In the genomic region with DNA sequence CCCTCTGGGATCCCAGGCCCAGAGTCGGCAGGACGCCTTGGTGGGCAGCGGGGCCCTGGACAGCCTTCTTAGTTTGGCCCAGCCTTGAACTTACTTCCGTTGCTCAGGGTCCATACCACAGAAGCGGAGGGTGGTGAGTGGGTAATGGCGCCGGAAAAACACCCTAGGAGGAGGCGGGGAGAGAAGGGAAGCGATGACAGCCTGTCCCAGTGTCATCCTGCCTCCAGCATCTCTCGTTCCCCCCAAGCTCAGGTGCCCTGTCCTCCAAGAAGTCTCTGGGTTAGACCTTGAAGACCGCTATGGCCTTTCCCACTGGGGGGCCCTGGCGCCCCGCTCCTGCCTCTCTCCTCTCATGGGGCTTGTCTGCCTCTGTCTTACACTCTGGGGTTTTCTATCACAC, we compare ENCODE assay signal across 34 cellular contexts. TPM values are rescaled to one million over a fixed set of nuclear protein-coding genes. Genes with fewer than 3 reads are reported as not detected.
DNase-seq lines count a peak whose midpoint lies in the region; ATAC-seq, FAIRE-seq and TF ChIP-seq lines count a peak whose summit lies in the region.
"Had no signal": no experiment of that assay in that cellular context is flagged by ENCODE, and none has a peak within 500 bp of the region (broad histone marks: within the 10 kb centered on the region; RNA-seq: fewer than 3 reads in every experiment).

No MANE protein-coding gene starts in this region.

- WGBS in H1 (ENCODE audit: extremely low coverage in 1 of 2, insufficient coverage in 1 of 2, insufficient read length in 1 of 2, insufficient replicate concordance in 2 of 2, low coverage in 1 of 2, low lambda C conversion rate in 2 of 2, missing lambda C conversion rate in 1 of 2), 2 experiments, result 95% methylated on average over 10 of the region's 13 CpGs; no CpG with 5 or more reads in 1 of the 2 experiments
- WGBS in aorta, 2 donors, result 88 to 96% methylated on average over 13 of the region's 13 CpGs

- H3K79me1 ChIP-seq in H1 (ENCODE audit: low read depth, low read length), result no peaks in the 10 kb centered on the region

- H3K36me3 Mint-ChIP-seq in activated CD4-positive, alpha-beta T cell treated with anti-CD3 and anti-CD28 coated beads for 36 hours (ENCODE audit: low read depth), result peaks cover 7% of the 10 kb centered on the region
- H3K36me3 Mint-ChIP-seq in T-cell, result no peaks in the 10 kb centered on the region

- H4K20me1 ChIP-seq in BLaER1, result no peaks in the 10 kb centered on the region
- H4K20me1 ChIP-seq in H1 (replicated peaks in 1 of 2; ENCODE audit: control insufficient read depth in 1 of 2, insufficient read depth in 2 of 2, low read length in 2 of 2), result no peaks in the 10 kb centered on the region

- H4K91ac ChIP-seq in H1 (replicated peaks; ENCODE audit: insufficient read length, low read length), result no peak overlapping the region

- H2BK12ac ChIP-seq in H1 (ENCODE audit: low read depth, low read length), result no peak overlapping the region

- H2BK5ac ChIP-seq in H1 (ENCODE audit: low read depth, low read length), result no peak overlapping the region

- H2BK20ac ChIP-seq in H1 (ENCODE audit: low read length), result no peak overlapping the region

- CTCF ChIA-PET in activated CD4-positive, alpha-beta T cell treated with anti-CD3 and anti-CD28 coated beads for 36 hours (lab: Charles Lee), result interaction anchor here (0.8 kb wide), 1 partner anchor 34 kb away, joined by 3 read pairs; no protein-coding TSS in a partner anchor
- CTCF ChIA-PET in T-cell (lab: Charles Lee), result no interaction called here
- CTCF ChIA-PET in H1 (lab: Charles Lee; ENCODE audit: partially characterized antibody), result interaction anchor here (0.8 to 34.1 kb wide), 7 partner anchors 12 to 64 kb away, joined by 3 to 739 read pairs (median 13); a partner anchor contains a TSS

- intact Hi-C loops in activated CD4-positive, alpha-beta T cell treated with anti-CD3 and anti-CD28 coated beads for 36 hours (cut with DNase I, micrococcal nuclease), result loop anchor here in 1 of 2 experiments (10.0 kb wide), 1 partner anchor 54 kb away; no protein-coding TSS in a partner anchor
- intact Hi-C loops in aorta (cut with DNase I), result loop anchor here (5.0 to 10.0 kb wide), 3 partner anchors 54 to 84 kb away; no protein-coding TSS in a partner anchor

- TF ChIP-seq CTCF in H1 (IDR thresholded peaks at IDR 0.05; ENCODE audit: control extremely low read depth in 1 of 3, insufficient read depth in 1 of 3, low read depth in 1 of 3, low read length in 3 of 3), result no peak

- no peaks in the 10 kb centered on the region; the same call in 1 of the 2 replicates for H3K23me2 ChIP-seq in H1 (ENCODE audit: low read depth, low read length)

- H3K27ac Mint-ChIP-seq in activated CD4-positive, alpha-beta T cell treated with anti-CD3 and anti-CD28 coated beads for 36 hours, result peak overlapping the region; percentile 96
- peak overlapping the region; percentile 94 to 98 for H3K27ac Mint-ChIP-seq in T-cell
- H3K27ac Mint-ChIP-seq: nephron progenitor cell had no signal

- TF ChIP-seq POLR2A in H1 (IDR thresholded peaks at IDR 0.05; ENCODE audit: control extremely low read depth in 1 of 2, low read depth in 2 of 2, low read length in 2 of 2), result no peak

- peaks cover 67% of the 10 kb centered on the region for H3K4me1 ChIP-seq in BLaER1
- H3K4me1 ChIP-seq in H1 (replicated peaks in 1 of 4; ENCODE audit: control insufficient read depth in 3 of 4, insufficient read depth in 4 of 4, low read length in 3 of 4), result peaks cover 3 to 19% (median 8%) of the 10 kb centered on the region in 4 experiments; a peak in 6 of 7 replicates
- no peaks in the 10 kb centered on the region for H3K4me1 ChIP-seq in aorta (ENCODE audit: control insufficient read depth in 1 of 2, insufficient read depth in 2 of 2, low read length in 2 of 2)
- H3K4me1 ChIP-seq: pancreas had no signal

- no peak for FAIRE-seq in H1 (lab: Jason Lieb, UNC)
- FAIRE-seq: pancreas had no signal

- peak overlapping the region; percentile 60 for H3K4ac ChIP-seq in H1 (replicated peaks; ENCODE audit: insufficient read length, low read depth, low read length)

- H3K18ac ChIP-seq in H1 (ENCODE audit: extremely low read depth, low read length), result no peak overlapping the region

- H3K27ac ChIP-seq in BLaER1 (peak overlapping the region; percentile 19; the same call in 1 of the 2 replicates), H1 (ENCODE audit: low read depth, low read length) (no peak overlapping the region), aorta (ENCODE audit: low read depth in 1 of 2, low read length in 2 of 2) (no peak overlapping the region)
- H3K27ac ChIP-seq: pancreas had no signal

- H2AFZ ChIP-seq in H1 (ENCODE audit: low read length), result no peak overlapping the region

- H4K8ac ChIP-seq in H1 (ENCODE audit: extremely low read depth, insufficient read depth, low read length), result no peak overlapping the region

- H3K36me3 ChIP-seq in BLaER1 (no peaks in the 10 kb centered on the region), H1 (ENCODE audit: control insufficient read depth in 2 of 4, insufficient read depth in 4 of 4, low read length in 3 of 4) (no peaks in the 10 kb centered on the region), aorta (ENCODE audit: control insufficient read depth in 1 of 2, insufficient read depth in 2 of 2, low read length in 1 of 2) (no peaks in the 10 kb centered on the region)
- H3K36me3 ChIP-seq: HAP-1, MG63, pancreas had no signal

- H3K9me3 Mint-ChIP-seq in activated CD4-positive, alpha-beta T cell treated with anti-CD3 and anti-CD28 coated beads for 36 hours (ENCODE audit: low read depth), result no peaks in the 10 kb centered on the region
- H3K9me3 Mint-ChIP-seq in T-cell, result no peaks in the 10 kb centered on the region

- no peak overlapping the region for H2AK5ac ChIP-seq in H1 (ENCODE audit: low read depth, low read length)

- H3K4me3 Mint-ChIP-seq in activated CD4-positive, alpha-beta T cell treated with anti-CD3 and anti-CD28 coated beads for 36 hours, result no peak overlapping the region
- no peak overlapping the region for H3K4me3 Mint-ChIP-seq in T-cell
- H3K4me3 Mint-ChIP-seq: nephron progenitor cell had no signal

- no peak for ATAC-seq in activated CD4-positive, alpha-beta T cell treated with anti-CD3 and anti-CD28 coated beads for 36 hours
- no peak for ATAC-seq in T-cell (replicated peaks in 1 of 4)
- ATAC-seq in HG02759 (IDR thresholded peaks at IDR 0.05; ENCODE audit: unreplicated experiment), result no peak
- no peak for ATAC-seq in aorta (ENCODE audit: low FRiP score)
- ATAC-seq: pancreas had no signal

- H3K9me3 ChIP-seq in BLaER1, result peaks cover 4% of the 10 kb centered on the region; the same call in 1 of the 2 replicates
- H3K9me3 ChIP-seq in H1 (ENCODE audit: insufficient read depth in 2 of 2, low read depth in 1 of 2, low read length in 1 of 2), result no peaks in the 10 kb centered on the region
- no peaks in the 10 kb centered on the region for H3K9me3 ChIP-seq in aorta (ENCODE audit: control insufficient read depth, low read length)
- H3K9me3 ChIP-seq: esophagus squamous epithelium, HAP-1, MG63, pancreas had no signal

- H4K5ac ChIP-seq in H1 (ENCODE audit: insufficient read length, low read depth, low read length), result no peak overlapping the region

- no peak overlapping the region for H2BK120ac ChIP-seq in H1 (replicated peaks; ENCODE audit: low read depth, low read length)

- no peaks in the 10 kb centered on the region for H3K79me2 ChIP-seq in H1 (ENCODE audit: control insufficient read depth in 1 of 2, insufficient read depth in 2 of 2, low read length in 2 of 2)

- no peak overlapping the region for H2BK15ac ChIP-seq in H1 (ENCODE audit: low read length)

- H3K56ac ChIP-seq in H1 (replicated peaks; ENCODE audit: insufficient read length, low read depth, low read length), result no peak overlapping the region

- H3K27me3 Mint-ChIP-seq in activated CD4-positive, alpha-beta T cell treated with anti-CD3 and anti-CD28 coated beads for 36 hours, result no peaks in the 10 kb centered on the region
- no peaks in the 10 kb centered on the region for H3K27me3 Mint-ChIP-seq in T-cell

- TF ChIP-seq EP300 in H1 (IDR thresholded peaks at IDR 0.05; ENCODE audit: borderline replicate concordance in 1 of 2, low read depth in 2 of 2, low read length in 2 of 2), result no peak

- H3K4me2 ChIP-seq in BLaER1, result peak overlapping the region; percentile 86
- H3K4me2 ChIP-seq in H1 (ENCODE audit: insufficient read depth in 1 of 2, low read depth in 2 of 2, low read length in 2 of 2), result no peak overlapping the region
- H3K4me2 ChIP-seq: smooth muscle cell had no signal

- DNase-seq in activated CD4-positive, alpha-beta T cell treated with anti-CD3 and anti-CD28 coated beads for 36 hours, result no peak
- no peak for DNase-seq in activated CD4-positive, alpha-beta T cell treated with anti-CD3 and anti-CD28 coated beads, Interleukin-2, amount 50 U/mL, for 48 hours
- no peak for DNase-seq in T-cell
- DNase-seq in H1 (ENCODE audit: low read depth in 1 of 2, low spot score in 2 of 2), result no peak
- no peak for DNase-seq in aorta
- no peak for DNase-seq in NCI-H1048 (lab: John Stamatoyannopoulos, UW)
- DNase-seq: activated CD4-positive, alpha-beta T cell treated with anti-CD3 and anti-CD28 coated beads for 4 hours; activated CD8-positive, alpha-beta memory T cell treated with anti-CD3 and anti-CD28 coated beads, Interleukin-2, amount 50 U/mL, for 4 hours; activated effector memory CD4-positive, alpha-beta T cell treated with anti-CD3 and anti-CD28 coated beads, Interleukin-2, amount 50 U/mL, for 16 hours; AML-193; amniotic stem cell; cortex of kidney; DND-41; esophagus squamous epithelium; foreskin melanocyte; KBM-7; MG63; NCI-H1417; NCI-H2081 treated with DMSO at 0.1 percent for 48 hours; NCI-H345; nephron progenitor cell; pancreas; retina; stimulated activated CD4-positive, alpha-beta T cell treated with anti-CD3 and anti-CD28 coated beads, Interleukin-1b, Interleukin-23, amount 100 ng/mL, for 48 hours; trophoblast cell had no signal

- H3K4me3 ChIP-seq in BLaER1 (no peak overlapping the region), H1 (ENCODE audit: extremely low read depth in 1 of 4, insufficient read depth in 2 of 4, low read depth in 3 of 4, low read length in 4 of 4) (no peak overlapping the region), aorta (ENCODE audit: low read length in 2 of 2) (no peak overlapping the region)
- H3K4me3 ChIP-seq: esophagus squamous epithelium, HAP-1, lung, MG63, pancreas, smooth muscle cell had no signal

- H3K23ac ChIP-seq in H1 (ENCODE audit: insufficient read length), result no peak overlapping the region

- no peak for TF ChIP-seq RAD21 in H1 (IDR thresholded peaks at IDR 0.05 in 1 of 2, conservative IDR thresholded peaks at IDR 0.05 in 1 of 2; ENCODE audit: low read depth in 2 of 2, low read length in 2 of 2)

- POLR2A ChIA-PET in activated CD4-positive, alpha-beta T cell treated with anti-CD3 and anti-CD28 coated beads for 36 hours (lab: Charles Lee), result interaction anchor here (0.6 kb wide), 1 partner anchor 20 kb away, joined by 3 read pairs; no protein-coding TSS in a partner anchor
- POLR2A ChIA-PET in T-cell (lab: Charles Lee) (no interaction called here), H1 (lab: Charles Lee; ENCODE audit: partially characterized antibody) (interaction anchor here (0.9 to 1.2 kb wide), 3 partner anchors 9 to 36 kb away, joined by 3 read pairs; no protein-coding TSS in a partner anchor)

- no peak overlapping the region for H3K9ac ChIP-seq in BLaER1
- no peak overlapping the region for H3K9ac ChIP-seq in H1 (replicated peaks in 1 of 4; ENCODE audit: extremely low read depth in 1 of 4, low read depth in 3 of 4, low read length in 3 of 4)

- no peak overlapping the region for H3K14ac ChIP-seq in H1 (ENCODE audit: insufficient read length)

- no peaks in the 10 kb centered on the region for H3K27me3 ChIP-seq in BLaER1
- H3K27me3 ChIP-seq in H1 (replicated peaks in 1 of 4; ENCODE audit: control insufficient read depth in 3 of 4, extremely low read depth in 1 of 4, insufficient read depth in 3 of 4, low read length in 3 of 4), result no peaks in the 10 kb centered on the region; a peak in 2 of 7 replicates
- H3K27me3 ChIP-seq in aorta (ENCODE audit: control insufficient read depth in 1 of 2, insufficient read depth in 2 of 2, low read length in 1 of 2), result no peaks in the 10 kb centered on the region
- H3K27me3 ChIP-seq: esophagus squamous epithelium, MG63, pancreas had no signal

- peaks cover 53% of the 10 kb centered on the region for H3K4me1 Mint-ChIP-seq in activated CD4-positive, alpha-beta T cell treated with anti-CD3 and anti-CD28 coated beads for 36 hours
- H3K4me1 Mint-ChIP-seq in T-cell, result peaks cover 41 to 59% (median 43%) of the 10 kb centered on the region in 3 donors

RNA-seq across cellular contexts. Expression of a gene that starts 22.9 kb away (rescaled TPM):
- 10 to 100 TPM; 10.8 to 12.8 TPM for total RNA-seq in activated CD4-positive, alpha-beta T cell treated with anti-CD3 and anti-CD28 coated beads for 36 hours
- total RNA-seq in T-cell (1 to 10 TPM in 2 of 5 donors, under 1 TPM in 3; 0.55 to 3.7 (median 0.66) TPM), aorta (under 1 TPM in 1 of 2 donors, not detected in 1; 0.39 TPM)
- 0.20 and 0.80 TPM in 2 replicates for total RNA-seq in H1 (2021; fragmentation: NEBNext Ultra II Directional; extraction: Animal tissue kit (Norgen Biotek cat#: 25700))
- polyA plus RNA-seq in H1 (2011; rRNA removed) (0.21 and 0.39 TPM in 2 replicates), aorta (under 1 TPM in 1 of 2 donors, not detected in 1; 0.05 TPM)
- polyA plus RNA-seq in H1 (2011; cell fraction: cytosol; rRNA removed), result 0.49 TPM
- 0.54 TPM for polyA plus RNA-seq in H1 (2011; cell fraction: nucleus; rRNA removed)
- polyA plus RNA-seq in H1 (2012, experiment 1 of 2), result 0.21 to 0.76 TPM (median 0.30 TPM) in 4 replicates
- 0.10 TPM for polyA plus RNA-seq in H1 (2012, experiment 2 of 2)
- 0.39 TPM for polyA plus RNA-seq in H1 (2013, experiment 1 of 2)
- 0.63 TPM for polyA plus RNA-seq in H1 (2013, experiment 2 of 2)
- polyA minus RNA-seq in H1 (2011; rRNA and poly(A)+ RNA removed), result 0.60 and 0.66 TPM in 2 replicates
- polyA minus RNA-seq in H1 (2011; cell fraction: cytosol; rRNA and poly(A)+ RNA removed), result not detected
- 0.90 TPM for polyA minus RNA-seq in H1 (2011; cell fraction: nucleus; rRNA and poly(A)+ RNA removed)
- total RNA-seq: cardiac septum, RPMI7951, SK-MEL-5, subcutaneous adipose tissue had no signal
- polyA plus RNA-seq: pancreas had no signal

RNA-seq across cellular contexts. Expression of a gene that starts 35.2 kb away (rescaled TPM):
- total RNA-seq in activated CD4-positive, alpha-beta T cell treated with anti-CD3 and anti-CD28 coated beads for 36 hours, result 10 to 100 TPM; 40.2 to 45.6 TPM
- 10 to 100 TPM in 3 of 5 donors, 1 to 10 TPM in 2; 4.0 to 12.3 (median 11.3) TPM for total RNA-seq in T-cell
- total RNA-seq in H1 (2021; fragmentation: NEBNext Ultra II Directional; extraction: Animal tissue kit (Norgen Biotek cat#: 25700)), result 105 and 109 TPM in 2 replicates
- 79.9 and 85.5 TPM in 2 replicates for polyA plus RNA-seq in H1 (2011; rRNA removed)
- polyA plus RNA-seq in H1 (2011; cell fraction: cytosol; rRNA removed), result 68.0 TPM
- polyA plus RNA-seq in H1 (2011; cell fraction: nucleus; rRNA removed), result 63.6 TPM
- polyA plus RNA-seq in H1 (2012, experiment 1 of 2), result 95.6 to 171 TPM (median 141 TPM) in 4 replicates
- polyA plus RNA-seq in H1 (2012, experiment 2 of 2), result 167 TPM
- 95.7 TPM for polyA plus RNA-seq in H1 (2013, experiment 1 of 2)
- 105 TPM for polyA plus RNA-seq in H1 (2013, experiment 2 of 2)
- polyA minus RNA-seq in H1 (2011; rRNA and poly(A)+ RNA removed), result 64.7 and 69.4 TPM in 2 replicates
- 60.8 TPM for polyA minus RNA-seq in H1 (2011; cell fraction: cytosol; rRNA and poly(A)+ RNA removed)
- polyA minus RNA-seq in H1 (2011; cell fraction: nucleus; rRNA and poly(A)+ RNA removed), result 36.3 TPM
- 1,000 to 10,000 TPM in 1 of 2 donors, 100 to 1,000 TPM in 1; 799 to 1,001 TPM for total RNA-seq in aorta
- polyA plus RNA-seq in aorta, result 100 to 1,000 TPM in 1 of 2 donors, 10 to 100 TPM in 1; 99.2 to 457 TPM

Comparison
In these comparisons a context has a peak if more than half of its experiments do, and no peak if none do; other contexts are left out.
1. CTCF ChIA-PET loops: an anchor here in activated CD4-positive, alpha-beta T cell treated with anti-CD3 and anti-CD28 coated beads for 36 hours (0.8 kb wide) and H1 (0.8 to 34.1 kb wide); none called in T-cell.
2. POLR2A ChIA-PET loops: an anchor here in activated CD4-positive, alpha-beta T cell treated with anti-CD3 and anti-CD28 coated beads for 36 hours (0.6 kb wide) and H1 (0.9 to 1.2 kb wide); none called in T-cell.